ENCODE assay signal across 13 cellular contexts in the genomic region with DNA sequence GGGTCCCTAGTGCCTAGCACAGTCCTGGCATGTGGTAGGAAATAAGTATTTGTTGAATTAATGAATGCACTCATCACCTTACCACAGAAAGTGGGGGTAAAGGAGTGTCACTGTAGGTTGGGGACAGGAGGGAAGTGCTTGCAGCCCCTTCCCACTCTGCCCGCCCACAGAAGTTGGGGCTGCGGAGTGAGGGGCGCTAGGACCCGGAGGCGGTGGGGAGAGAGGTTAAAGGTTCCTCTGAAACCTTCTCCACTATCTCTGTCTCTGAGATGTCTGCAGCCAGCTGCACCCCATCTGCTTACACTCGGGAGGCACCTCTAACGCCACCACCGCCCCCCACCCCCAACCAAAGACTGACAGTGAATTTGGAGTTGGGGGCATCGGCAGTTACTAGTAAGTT. TPM values are rescaled to one million over a fixed set of nuclear protein-coding genes. Genes with fewer than 3 reads are reported as not detected.
DNase-seq lines count a peak whose midpoint lies in the region; ATAC-seq, FAIRE-seq and TF ChIP-seq lines count a peak whose summit lies in the region.
"Had no signal": no experiment of that assay in that cellular context is flagged by ENCODE, and none has a peak within 500 bp of the region (broad histone marks: within the 10 kb centered on the region; RNA-seq: fewer than 3 reads in every experiment).

No MANE protein-coding gene starts in this region.

- no peak overlapping the region; the same call in 1 of the 2 replicates for H3K4me2 ChIP-seq in GM12878 (ENCODE audit: control insufficient read depth, insufficient read depth)

- no peak overlapping the region for H3K27ac ChIP-seq in CD8-positive, alpha-beta memory T cell (ENCODE audit: low read depth, low read length)
- H3K27ac ChIP-seq in HUES64 (ENCODE audit: low read depth, low read length) = no peak overlapping the region
- H3K27ac ChIP-seq in GM12878 (ENCODE audit: control insufficient read depth, insufficient read depth) = no peak overlapping the region
- no peak overlapping the region for H3K27ac ChIP-seq in Peyer's patch
- H3K27ac ChIP-seq: thoracic aorta had no signal

- no peaks in the 10 kb centered on the region for H3K9me3 ChIP-seq in CD8-positive, alpha-beta memory T cell (ENCODE audit: low read length)
- H3K9me3 ChIP-seq in HUES64 (ENCODE audit: insufficient read depth, low read depth, low read length) (no peaks in the 10 kb centered on the region), GM12878 (replicated peaks; ENCODE audit: control insufficient read depth, insufficient read depth, low read length) (no peaks in the 10 kb centered on the region), Peyer's patch (no peaks in the 10 kb centered on the region)
- H3K9me3 ChIP-seq: mucosa of descending colon, right atrium auricular region, thoracic aorta had no signal

- no peaks in the 10 kb centered on the region for H3K9me3 Mint-ChIP-seq in CD8-positive, alpha-beta memory T cell
- no peaks in the 10 kb centered on the region for H3K9me3 Mint-ChIP-seq in natural killer cell

- no peak for TF ChIP-seq EP300 in GM12878 (IDR thresholded peaks at IDR 0.05; ENCODE audit: borderline replicate concordance in 1 of 2, control insufficient read depth in 1 of 2, low read depth in 2 of 2, low read length in 2 of 2)

- peaks cover 41% of the 10 kb centered on the region for H3K27me3 ChIP-seq in CD8-positive, alpha-beta memory T cell (ENCODE audit: insufficient read depth, low read length, poor library complexity, severe bottlenecking)
- H3K27me3 ChIP-seq in HUES64 (ENCODE audit: insufficient read depth, low read length) (peaks cover 100% of the 10 kb centered on the region), GM12878 (replicated peaks in 1 of 2; ENCODE audit: control insufficient read depth in 2 of 2, insufficient read depth in 2 of 2, low read length in 1 of 2) (peaks cover 5 to 10% of the 10 kb centered on the region in 2 experiments), Peyer's patch (peaks cover 0 to 9% of the 10 kb centered on the region in 2 donors)
- H3K27me3 ChIP-seq: right atrium auricular region had no signal

- no TSS peak for BruUV-seq in GM12878 (replicated peaks; lab: Mats Ljungman, UMichigan)

- H3K9ac ChIP-seq in HUES64 (ENCODE audit: low read depth, low read length) = no peak overlapping the region
- no peak overlapping the region for H3K9ac ChIP-seq in GM12878 (ENCODE audit: control insufficient read depth, insufficient read depth, low read length)

- SMC1A ChIA-PET in GM12878 (lab: Charles Lee; ENCODE audit: uncharacterized antibody, unreplicated experiment) = interaction anchor here (1.4 kb wide), 1 partner anchor 113 kb away, joined by 3 read pairs; no protein-coding TSS in a partner anchor

- no peaks in the 10 kb centered on the region for H3K79me2 ChIP-seq in GM12878 (ENCODE audit: control insufficient read depth, insufficient read depth, low read length)

- RAD21 ChIA-PET in GM12878 (lab: Charles Lee; ENCODE audit: unreplicated experiment) = no interaction called here

- in situ Hi-C loops in GM12878 (cut with MboI) = no loop called here

- TF ChIP-seq RAD21 in GM12878 (IDR thresholded peaks at IDR 0.05; ENCODE audit: insufficient read depth, low read depth, low read length) = no peak

- H3K4me3 ChIP-seq in CD8-positive, alpha-beta memory T cell (ENCODE audit: low read length) = no peak overlapping the region
- H3K4me3 ChIP-seq in HUES64 (ENCODE audit: low read length) (peak overlapping the region; percentile 64), GM12878 (peak overlapping the region; percentile 67; the same call in 1 of the 2 replicates), Peyer's patch (no peak overlapping the region)
- H3K4me3 ChIP-seq: mucosa of descending colon had no signal

- peaks cover 0 to 2% (median 0%) of the 10 kb centered on the region in 3 donors for H3K36me3 Mint-ChIP-seq in CD8-positive, alpha-beta memory T cell
- H3K36me3 Mint-ChIP-seq in natural killer cell = no peaks in the 10 kb centered on the region

- POLR2A ChIA-PET in CD8-positive, alpha-beta memory T cell (lab: Charles Lee) = no interaction called here
- POLR2A ChIA-PET in GM12878 (lab: Charles Lee) = no interaction called here

- DNase-seq in CD8-positive, alpha-beta memory T cell = no peak
- DNase-seq in GM12878 (ENCODE audit: low read depth, low spot score) (no peak), natural killer cell (no peak), NCI-H1105 treated with DMSO at 0.1 percent for 48 hours (lab: John Stamatoyannopoulos, UW) (no peak), Peyer's patch (no peak), Kasumi-1 (lab: John Stamatoyannopoulos, UW) (no peak), NCI-H69 (lab: John Stamatoyannopoulos, UW) (no peak)
- DNase-seq: central memory CD4-positive, alpha-beta T cell; NK-92 treated with Interleukin-12 subunit alpha and Interleukin-12 subunit beta, amount 100 ng/mL, for 24 hours had no signal

- peak overlapping the region; percentile 81 to 95 (median 85) for H3K4me3 Mint-ChIP-seq in CD8-positive, alpha-beta memory T cell
- H3K4me3 Mint-ChIP-seq in natural killer cell = peak overlapping the region; percentile 89

- intact Hi-C loops in GM12878 (cut with micrococcal nuclease; ENCODE audit: unreplicated experiment) = no loop called here
- intact Hi-C loops in natural killer cell (cut with micrococcal nuclease) = loop anchor here (10.0 kb wide), 1 partner anchor 297 kb away; no protein-coding TSS in a partner anchor

- 47% methylated on average over 3 of the region's 9 CpGs for WGBS in HUES64
- 93% methylated on average over 9 of the region's 9 CpGs for WGBS in GM12878 (ENCODE audit: insufficient coverage, insufficient replicate concordance, low lambda C conversion rate, missing lambda C conversion rate)

- H4K20me1 ChIP-seq in GM12878 (ENCODE audit: control insufficient read depth, insufficient read depth) = no peaks in the 10 kb centered on the region

- peaks cover 11% of the 10 kb centered on the region for H3K4me1 ChIP-seq in CD8-positive, alpha-beta memory T cell (ENCODE audit: insufficient read depth, low read length)
- H3K4me1 ChIP-seq in HUES64 (ENCODE audit: insufficient read depth, low read length) = peaks cover 34% of the 10 kb centered on the region
- H3K4me1 ChIP-seq in GM12878 (ENCODE audit: control insufficient read depth, insufficient read depth, low read length) = peaks cover 8% of the 10 kb centered on the region; the same call in 1 of the 2 replicates
- peaks cover 6 to 27% (median 9%) of the 10 kb centered on the region in 4 donors for H3K4me1 ChIP-seq in Peyer's patch

- TF ChIP-seq POLR2A in GM12878 (IDR thresholded peaks at IDR 0.05; ENCODE audit: low read depth, low read length) = no peak
- no peak for TF ChIP-seq POLR2A in Peyer's patch (IDR thresholded peaks at IDR 0.05)

- peak overlapping the region in 2 of 8 donors; percentile 3 to 52 for H3K27ac Mint-ChIP-seq in CD8-positive, alpha-beta memory T cell
- no peak overlapping the region for H3K27ac Mint-ChIP-seq in natural killer cell

- H3K27me3 Mint-ChIP-seq in CD8-positive, alpha-beta memory T cell = peaks cover 29 to 35% of the 10 kb centered on the region in 2 donors
- peaks cover 42 to 54% of the 10 kb centered on the region in 2 donors for H3K27me3 Mint-ChIP-seq in natural killer cell (ENCODE audit: low read depth in 2 of 2)

- CTCF ChIA-PET in CD8-positive, alpha-beta memory T cell (lab: Charles Lee) = no interaction called here
- CTCF ChIA-PET in GM12878 (lab: Yijun Ruan, JAX) = no interaction called here

- H3K4me1 Mint-ChIP-seq in CD8-positive, alpha-beta memory T cell = peaks cover 7 to 22% (median 9%) of the 10 kb centered on the region in 3 donors
- peaks cover 0 to 8% of the 10 kb centered on the region in 2 donors for H3K4me1 Mint-ChIP-seq in natural killer cell

- H3K36me3 ChIP-seq in CD8-positive, alpha-beta memory T cell (ENCODE audit: insufficient read depth, low read length) = no peaks in the 10 kb centered on the region
- H3K36me3 ChIP-seq in HUES64 (ENCODE audit: insufficient read depth, low read length) (no peaks in the 10 kb centered on the region), GM12878 (ENCODE audit: control insufficient read depth in 2 of 2, insufficient read depth in 2 of 2, low read length in 1 of 2) (no peaks in the 10 kb centered on the region), Peyer's patch (no peaks in the 10 kb centered on the region)
- H3K36me3 ChIP-seq: right atrium auricular region, thoracic aorta had no signal

- no peak for FAIRE-seq in GM12878 (lab: Jason Lieb, UNC)

- no peak for TF ChIP-seq CTCF in GM12878 (IDR thresholded peaks at IDR 0.05 in 2 of 3, conservative IDR thresholded peaks at IDR 0.05 in 1 of 3; ENCODE audit: control insufficient read depth in 2 of 3, extremely low read depth in 1 of 3, insufficient read depth in 1 of 3, low read depth in 3 of 3, low read length in 3 of 3)
- TF ChIP-seq CTCF in natural killer cell (IDR thresholded peaks at IDR 0.05) = no peak
- TF ChIP-seq CTCF in Peyer's patch (IDR thresholded peaks at IDR 0.05) = no peak

- no peak overlapping the region for H2AFZ ChIP-seq in GM12878 (ENCODE audit: control insufficient read depth, low read depth, low read length)

- no peak for ATAC-seq in GM12878
- ATAC-seq in natural killer cell = no peak

TF ChIP-seq in GM12878, 131 proteins besides CTCF, POLR2A, EP300 and RAD21 (continues in another document):
- TF ChIP-seq, protein P1, sequence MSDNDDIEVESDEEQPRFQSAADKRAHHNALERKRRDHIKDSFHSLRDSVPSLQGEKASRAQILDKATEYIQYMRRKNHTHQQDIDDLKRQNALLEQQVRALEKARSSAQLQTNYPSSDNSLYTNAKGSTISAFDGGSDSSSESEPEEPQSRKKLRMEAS (IDR thresholded peaks at IDR 0.05; ENCODE audit: low read depth, low read length) = no peak

RNA-seq across cellular contexts. Expression of a gene that starts 1.4 kb away (rescaled TPM):
- total RNA-seq in CD8-positive, alpha-beta memory T cell = under 1 TPM; 0.09 to 0.13 TPM
- 0.09 TPM for polyA plus RNA-seq in CD8-positive, alpha-beta memory T cell
- polyA plus RNA-seq in HUES64 (2013, experiment 1 of 2) = 0.45 TPM
- 0.32 TPM for polyA plus RNA-seq in HUES64 (2013, experiment 2 of 2)
- total RNA-seq in GM12878 (2013; cell fraction: nucleolus; rRNA removed) = 13.3 and 15.2 TPM in 2 replicates
- total RNA-seq in GM12878 (2014; rRNA removed) (under 0.01 and 0.11 TPM in 2 replicates), GM12878 (2014; rRNA removed; fragmentation: Illumina TruSeq; extraction: Trizol) (0.18 and 0.31 TPM in 2 replicates), GM12878 (2021) (0.11 and 0.15 TPM in 2 replicates), natural killer cell (under 1 TPM; 0.16 to 0.20 (median 0.18) TPM), Peyer's patch (10 to 100 TPM in 3 of 4 donors, 1 to 10 TPM in 1; 5.8 to 15.0 (median 13.9) TPM)
- 0.07 TPM for polyA plus RNA-seq in GM12878 (2011; ENCODE audit: low read depth)
- polyA plus RNA-seq in GM12878 (2011; rRNA removed) (1.1 and 1.5 TPM in 2 replicates), GM12878 (2014; fragmentation: Illumina TruSeq; extraction: Trizol) (0.10 and 0.16 TPM in 2 replicates), GM12878 (2014; fragmentation: Nextera tagmentation; extraction: Ambion mirVana) (under 1 TPM; 0.02 to 0.08 TPM), GM12878 (2014; rRNA removed) (0.13 and 0.26 TPM in 2 replicates), GM12878 (2016; fragmentation: Nextera tagmentation; extraction: Ambion mirVana) (under 1 TPM; 0.12 to 0.23 TPM)
- 0.34 and 0.35 TPM in 2 replicates for polyA plus RNA-seq in GM12878 (2011; cell fraction: cytosol; rRNA removed)
- 5.1 and 5.7 TPM in 2 replicates for polyA plus RNA-seq in GM12878 (2011; cell fraction: nucleus; rRNA removed)
- 0.20 TPM in 2 replicates for polyA plus RNA-seq in GM12878 (2012)
- polyA minus RNA-seq in GM12878 (2011; rRNA and poly(A)+ RNA removed) = 0.88 and 1.8 TPM in 2 replicates
- polyA minus RNA-seq in GM12878 (2011; cell fraction: cytosol; rRNA and poly(A)+ RNA removed) = 0.21 TPM in 1 of 2 replicates, not detected in the other
- polyA minus RNA-seq in GM12878 (2011; cell fraction: nucleus; rRNA and poly(A)+ RNA removed) = 1.6 TPM in 2 replicates

Comparison
In these comparisons a context has a peak if more than half of its experiments do, and no peak if none do; other contexts are left out.
1. H3K4me3 ChIP-seq: peak in HUES64 (single experiment) and GM12878 (single experiment); none in CD8-positive, alpha-beta memory T cell (single experiment) and Peyer's patch (0 of 4).